8 cellular contexts compared by ENCODE assay signal in the genomic region with DNA sequence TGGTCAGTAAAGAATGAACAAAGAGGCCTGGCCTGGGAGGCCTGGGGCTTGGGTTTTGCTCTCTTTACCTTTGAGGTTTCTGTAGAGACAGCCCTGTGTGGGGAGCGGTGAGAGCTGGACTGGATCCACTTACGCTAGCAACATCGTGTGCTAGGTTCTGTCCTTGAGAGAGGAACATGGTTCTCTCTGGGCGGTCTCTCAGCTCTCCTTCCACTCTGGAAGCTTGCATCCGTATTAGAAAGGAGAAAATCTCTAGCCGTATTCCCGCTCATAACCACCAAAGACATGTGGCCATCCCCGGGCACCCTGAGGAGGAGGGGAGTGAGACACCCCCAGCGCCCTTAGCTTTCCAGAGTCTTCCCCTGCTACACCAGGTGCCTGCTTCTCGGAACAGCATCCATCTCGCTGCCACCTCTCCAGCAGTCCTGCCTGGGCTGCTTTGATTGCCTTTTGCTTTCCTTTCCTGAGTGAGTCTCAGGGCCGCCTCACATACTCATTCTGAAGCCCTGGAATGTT. TPM values are rescaled to one million over a fixed set of nuclear protein-coding genes. Genes with fewer than 3 reads are reported as not detected.
DNase-seq lines count a peak whose midpoint lies in the region; ATAC-seq, FAIRE-seq and TF ChIP-seq lines count a peak whose summit lies in the region.

No MANE protein-coding gene starts in this region.

- FAIRE-seq in urothelium cell line (lab: Jason Lieb, UNC), result no peak

- TF ChIP-seq CTCF in cardiac fibroblast (IDR thresholded peaks at IDR 0.05; ENCODE audit: low read depth, low read length), result no peak
- TF ChIP-seq CTCF in mesothelial cell of epicardium (IDR thresholded peaks at IDR 0.05; ENCODE audit: unreplicated experiment), result no peak

- H3K4me3 ChIP-seq in cardiac fibroblast (replicated peaks in 1 of 2; ENCODE audit: low read depth in 2 of 2, low read length in 2 of 2), result peak overlapping the region; percentile 85 to 86

- no peak for ATAC-seq in stimulated activated naive CD8-positive, alpha-beta T cell treated with anti-CD3 and anti-CD28 coated beads, Interleukin-15, Interleukin-2, amounts not matched to agents 100 U/mL and 50 U/mL, for 24 hours
- ATAC-seq in HG02759 (IDR thresholded peaks at IDR 0.05; ENCODE audit: unreplicated experiment) (no peak), HG03521 (IDR thresholded peaks at IDR 0.05; ENCODE audit: unreplicated experiment) (no peak), HG03159 (IDR thresholded peaks at IDR 0.05; ENCODE audit: unreplicated experiment) (no peak)

- H3K27ac Mint-ChIP-seq in stimulated activated naive CD8-positive, alpha-beta T cell treated with anti-CD3 and anti-CD28 coated beads, Interleukin-15, Interleukin-2, amounts not matched to agents 100 ng/mL and 50 ng/mL, for 24 hours, result peak overlapping the region; percentile 58
- peak overlapping the region; percentile 44 for H3K27ac Mint-ChIP-seq in mesothelial cell of epicardium

- peaks cover 53% of the 10 kb centered on the region for H3K4me1 Mint-ChIP-seq in stimulated activated naive CD8-positive, alpha-beta T cell treated with anti-CD3 and anti-CD28 coated beads, Interleukin-15, Interleukin-2, amounts not matched to agents 100 ng/mL and 50 ng/mL, for 24 hours (ENCODE audit: low read depth)
- peaks cover 31% of the 10 kb centered on the region for H3K4me1 Mint-ChIP-seq in mesothelial cell of epicardium

- no peak for DNase-seq in stimulated activated naive CD8-positive, alpha-beta T cell treated with anti-CD3 and anti-CD28 coated beads, Interleukin-15, Interleukin-2, amounts not matched to agents 100 U/mL and 50 U/mL, for 24 hours
- DNase-seq in cardiac fibroblast (ENCODE audit: low read depth in 2 of 2) (no peak), mesothelial cell of epicardium (ENCODE audit: low spot score in 2 of 2, unreplicated experiment in 2 of 2) (no peak), urothelium cell line (ENCODE audit: low spot score) (no peak)

- no peaks in the 10 kb centered on the region for H3K9me3 Mint-ChIP-seq in stimulated activated naive CD8-positive, alpha-beta T cell treated with anti-CD3 and anti-CD28 coated beads, Interleukin-15, Interleukin-2, amounts not matched to agents 100 ng/mL and 50 ng/mL, for 24 hours
- H3K9me3 Mint-ChIP-seq in mesothelial cell of epicardium, result no peaks in the 10 kb centered on the region

- no peaks in the 10 kb centered on the region for H3K36me3 Mint-ChIP-seq in stimulated activated naive CD8-positive, alpha-beta T cell treated with anti-CD3 and anti-CD28 coated beads, Interleukin-15, Interleukin-2, amounts not matched to agents 100 ng/mL and 50 ng/mL, for 24 hours (ENCODE audit: low read depth)
- H3K36me3 Mint-ChIP-seq in mesothelial cell of epicardium, result peaks cover 5% of the 10 kb centered on the region

- no peaks in the 10 kb centered on the region for H3K27me3 Mint-ChIP-seq in stimulated activated naive CD8-positive, alpha-beta T cell treated with anti-CD3 and anti-CD28 coated beads, Interleukin-15, Interleukin-2, amounts not matched to agents 100 ng/mL and 50 ng/mL, for 24 hours
- H3K27me3 Mint-ChIP-seq in mesothelial cell of epicardium (ENCODE audit: low read depth), result peaks cover 8% of the 10 kb centered on the region

- peak overlapping the region; percentile 88 for H3K4me3 Mint-ChIP-seq in stimulated activated naive CD8-positive, alpha-beta T cell treated with anti-CD3 and anti-CD28 coated beads, Interleukin-15, Interleukin-2, amounts not matched to agents 100 ng/mL and 50 ng/mL, for 24 hours
- peak overlapping the region; percentile 83 for H3K4me3 Mint-ChIP-seq in mesothelial cell of epicardium

RNA-seq across cellular contexts. Expression of a gene that starts 1.3 kb away (rescaled TPM):
- total RNA-seq in mesothelial cell of epicardium, result 16.5 to 19.0 TPM (median 17.4 TPM) in 3 replicates

RNA-seq across cellular contexts. Expression of a gene that starts 23.4 kb away (rescaled TPM):
- 15.5 to 17.9 TPM (median 17.3 TPM) in 3 replicates for total RNA-seq in mesothelial cell of epicardium
